ENCODE assay signal across 11 cellular contexts in the genomic region with DNA sequence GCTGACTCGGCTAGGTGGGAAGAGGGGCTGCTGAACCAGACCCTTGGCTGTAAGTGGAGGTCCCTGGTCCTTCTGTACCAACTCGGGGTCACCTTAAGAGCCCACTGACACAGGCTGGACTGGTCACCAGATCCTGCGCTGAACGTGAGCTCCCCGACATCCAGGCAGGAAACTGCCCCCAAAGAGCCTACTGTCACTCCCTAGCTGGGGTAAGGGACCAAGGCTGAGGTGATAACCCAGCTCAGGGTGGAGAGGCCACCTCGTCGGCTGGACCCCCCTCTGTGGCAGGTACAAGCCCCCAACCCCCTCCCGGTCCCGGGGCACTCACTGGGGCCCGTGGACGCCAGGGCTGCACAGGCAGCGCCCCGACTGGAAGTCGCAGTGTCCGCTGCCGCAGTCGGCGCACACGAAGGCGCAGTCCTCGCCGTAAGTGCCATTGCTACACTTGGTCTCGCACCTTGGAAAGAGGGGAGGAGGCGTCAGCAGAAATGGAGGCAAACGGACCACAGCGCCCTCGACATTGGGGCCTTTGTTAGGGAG. TPM values are rescaled to one million over a fixed set of nuclear protein-coding genes. Genes with fewer than 3 reads are reported as not detected.
DNase-seq lines count a peak whose midpoint lies in the region; ATAC-seq and TF ChIP-seq lines count a peak whose summit lies in the region.
"Had no signal": no experiment of that assay in that cellular context is flagged by ENCODE, and none has a peak within 500 bp of the region (broad histone marks: within the 10 kb centered on the region; RNA-seq: fewer than 3 reads in every experiment).

No MANE protein-coding gene starts in this region.

- H4K20me1 ChIP-seq in HCT116 (ENCODE audit: insufficient read depth), result no peaks in the 10 kb centered on the region

- no peaks in the 10 kb centered on the region for H3K79me2 ChIP-seq in HCT116 (ENCODE audit: insufficient read depth, low read length)

- peaks cover 16 to 35% of the 10 kb centered on the region in 2 experiments for H3K4me1 ChIP-seq in HCT116 (ENCODE audit: control insufficient read depth in 1 of 2, insufficient read depth in 2 of 2, low read length in 2 of 2)
- peaks cover 0 to 4% of the 10 kb centered on the region in 2 donors for H3K4me1 ChIP-seq in gastrocnemius medialis
- no peaks in the 10 kb centered on the region for H3K4me1 ChIP-seq in HAP-1

- H3K4me3 Mint-ChIP-seq in brain, result peak overlapping the region; percentile 47 to 80 (median 56)
- peak overlapping the region; percentile 65 to 97 (median 86) for H3K4me3 Mint-ChIP-seq in naive thymus-derived CD8-positive, alpha-beta T cell

- peaks cover 28% of the 10 kb centered on the region for H3K27me3 Mint-ChIP-seq in brain
- peaks cover 21 to 63% (median 32%) of the 10 kb centered on the region in 5 donors for H3K27me3 Mint-ChIP-seq in naive thymus-derived CD8-positive, alpha-beta T cell

- peaks cover 29% of the 10 kb centered on the region for H3K4me1 Mint-ChIP-seq in brain
- H3K4me1 Mint-ChIP-seq in naive thymus-derived CD8-positive, alpha-beta T cell, result peaks cover 12 to 34% (median 30%) of the 10 kb centered on the region in 4 donors

- POLR2A ChIA-PET in HCT116 (lab: Charles Lee), result interaction anchor here (1.1 kb wide), 1 partner anchor 12 kb away, joined by 3 read pairs; no protein-coding TSS in a partner anchor
- POLR2A ChIA-PET in naive thymus-derived CD8-positive, alpha-beta T cell (lab: Charles Lee), result interaction anchor here (1.0 to 4.1 kb wide), 5 partner anchors 8 to 34 kb away, joined by 3 to 35 read pairs (median 9); no protein-coding TSS in a partner anchor

- H3K27ac ChIP-seq in C4-2B (peak overlapping the region; percentile 83), HCT116 (ENCODE audit: low read depth, low read length) (no peak overlapping the region; the same call in 1 of the 2 replicates), gastrocnemius medialis (no peak overlapping the region)

- H3K27me3 ChIP-seq in HCT116 (ENCODE audit: insufficient read depth, low read length), result no peaks in the 10 kb centered on the region
- peaks cover 1 to 7% (median 5%) of the 10 kb centered on the region in 3 donors for H3K27me3 ChIP-seq in gastrocnemius medialis
- no peaks in the 10 kb centered on the region for H3K27me3 ChIP-seq in HAP-1 (ENCODE audit: low read depth)

- no peaks in the 10 kb centered on the region for H3K36me3 ChIP-seq in HCT116 (ENCODE audit: control insufficient read depth in 1 of 2, insufficient read depth in 2 of 2, low read length in 2 of 2)
- H3K36me3 ChIP-seq in gastrocnemius medialis, result no peaks in the 10 kb centered on the region
- H3K36me3 ChIP-seq in HAP-1 (replicated peaks), result peaks cover 34% of the 10 kb centered on the region

- no peak for TF ChIP-seq RAD21 in HCT116 (IDR thresholded peaks at IDR 0.05; ENCODE audit: low read depth)

- CTCF ChIA-PET in HCT116 (lab: Charles Lee), result interaction anchor here (1.6 kb wide), 1 partner anchor 12 kb away, joined by 19 read pairs; no protein-coding TSS in a partner anchor

- H3K9me3 ChIP-seq in HCT116 (ENCODE audit: control insufficient read depth in 1 of 2, insufficient read depth in 1 of 2, low read depth in 1 of 2, low read length in 2 of 2) (no peaks in the 10 kb centered on the region), gastrocnemius medialis (no peaks in the 10 kb centered on the region), HAP-1 (no peaks in the 10 kb centered on the region)

- no peak for ATAC-seq in HCT116
- ATAC-seq in naive thymus-derived CD8-positive, alpha-beta T cell, result peak in 1 of 2 donors; percentile 3
- ATAC-seq in gastrocnemius medialis, result no peak
- no peak for ATAC-seq in HG02870 (IDR thresholded peaks at IDR 0.05; ENCODE audit: unreplicated experiment)

- H3K4me2 ChIP-seq in HCT116 (ENCODE audit: low read length), result peak overlapping the region; percentile 90

- 0 out of 2 replicates have a peak overlapping the region, but pooled peaks have one; percentile 40 for H3K9ac ChIP-seq in HCT116 (ENCODE audit: low read length)

- H2AFZ ChIP-seq in HCT116 (ENCODE audit: low read depth, low read length, poor library complexity, severe bottlenecking), result no peak overlapping the region

- TF ChIP-seq CTCF in C4-2B (conservative IDR thresholded peaks at IDR 0.05) (no peak), HCT116 (IDR thresholded peaks at IDR 0.05 in 2 of 3, conservative IDR thresholded peaks at IDR 0.05 in 1 of 3; ENCODE audit: borderline replicate concordance in 1 of 3, insufficient read depth in 1 of 3, low read depth in 2 of 3, low read length in 2 of 3) (no peak), brain (conservative IDR thresholded peaks at IDR 0.05) (no peak), gastrocnemius medialis (IDR thresholded peaks at IDR 0.05 in 4 of 5, conservative IDR thresholded peaks at IDR 0.05 in 1 of 5) (no peak)

- in situ Hi-C loops in gastrocnemius medialis (cut with MboI; ENCODE audit: low sequenced_read_pairs in 4 of 4) (loop anchor here in 1 of 4 donors (25.0 kb wide), 1 partner anchor 257 kb away; no protein-coding TSS in a partner anchor), HAP-1 (cut with MboI; ENCODE audit: low sequenced_read_pairs) (no loop called here)

- RAD21 ChIA-PET in HCT116 (lab: Charles Lee; ENCODE audit: low non-redundant PET in 1 of 2, low total read pairs in 2 of 2, uncharacterized antibody in 2 of 2, unreplicated experiment in 2 of 2), result no interaction called here

- DNase-seq in HCT116 (ENCODE audit: low read depth, low spot score) (no peak), gastrocnemius medialis (no peak), HAP-1 (ENCODE audit: low spot score in 2 of 2) (no peak), DMS114 treated with DMSO at 0.1 percent for 48 hours (lab: John Stamatoyannopoulos, UW; ENCODE audit: unreplicated experiment) (no peak)
- peak in 2 of 10 donors; percentile 23 to 29 for DNase-seq in naive thymus-derived CD8-positive, alpha-beta T cell
- DNase-seq: NCI-H1417 treated with DMSO at 0.1 percent for 48 hours, SIG-M5 had no signal

- no TSS peak for BruUV-seq in HCT116 (replicated peaks; lab: Mats Ljungman, UMichigan)

- peak overlapping the region in 1 of 5 experiments; percentile 36 for H3K27ac Mint-ChIP-seq in brain
- no peak overlapping the region for H3K27ac Mint-ChIP-seq in naive thymus-derived CD8-positive, alpha-beta T cell
- H3K27ac Mint-ChIP-seq: type B pancreatic cell had no signal

- peaks cover 18% of the 10 kb centered on the region for H3K36me3 Mint-ChIP-seq in brain
- peaks cover 0 to 2% (median 0%) of the 10 kb centered on the region in 3 donors for H3K36me3 Mint-ChIP-seq in naive thymus-derived CD8-positive, alpha-beta T cell

- no peaks in the 10 kb centered on the region for H3K9me2 ChIP-seq in HCT116 (ENCODE audit: insufficient read depth)

- TF ChIP-seq POLR2A in HCT116 (IDR thresholded peaks at IDR 0.05; ENCODE audit: borderline replicate concordance, extremely low read depth, insufficient read depth, insufficient read length) (no peak), gastrocnemius medialis (IDR thresholded peaks at IDR 0.05) (no peak)

- H3K9me3 Mint-ChIP-seq in brain, result peaks cover 0 to 1% (median 0%) of the 10 kb centered on the region in 5 experiments
- no peaks in the 10 kb centered on the region for H3K9me3 Mint-ChIP-seq in naive thymus-derived CD8-positive, alpha-beta T cell
- H3K9me3 Mint-ChIP-seq: type B pancreatic cell had no signal

- intact Hi-C loops in HCT116 (cut with micrococcal nuclease), result no loop called here
- intact Hi-C loops in gastrocnemius medialis (cut with DNase I; ENCODE audit: low total_unique reads), result no loop called here

- H3K4me3 ChIP-seq in HCT116 (replicated peaks in 1 of 2; ENCODE audit: low read depth in 1 of 2, low read length in 2 of 2) (peak overlapping the region; percentile 33 to 52; a peak in 2 of 4 replicates), gastrocnemius medialis (peak overlapping the region in 1 of 4 donors; percentile 50), HAP-1 (no peak overlapping the region)

TF ChIP-seq in HCT116, 20 proteins besides CTCF, POLR2A, EP300 and RAD21:
- no peak for TF ChIP-seq SRF (IDR thresholded peaks at IDR 0.05; ENCODE audit: low read depth)
- TF ChIP-seq JUND (IDR thresholded peaks at IDR 0.05), result no peak
- no peak for TF ChIP-seq POLR2AphosphoS5 (IDR thresholded peaks at IDR 0.05; ENCODE audit: low read depth, low read length)
- no peak for TF ChIP-seq FOSL1 (IDR thresholded peaks at IDR 0.05; ENCODE audit: low read depth)
- TF ChIP-seq, protein P1, sequence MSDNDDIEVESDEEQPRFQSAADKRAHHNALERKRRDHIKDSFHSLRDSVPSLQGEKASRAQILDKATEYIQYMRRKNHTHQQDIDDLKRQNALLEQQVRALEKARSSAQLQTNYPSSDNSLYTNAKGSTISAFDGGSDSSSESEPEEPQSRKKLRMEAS (IDR thresholded peaks at IDR 0.05), result no peak

RNA-seq across cellular contexts. Expression of a gene that starts 7.5 kb away (rescaled TPM):
- total RNA-seq in HCT116 (2021; ENCODE audit: unreplicated experiment) (2.5 TPM), gastrocnemius medialis (1 to 10 TPM; 1.8 to 4.0 (median 2.3) TPM)
- 1.5 and 1.6 TPM in 2 replicates for polyA plus RNA-seq in HCT116 (2012)
- polyA plus RNA-seq in brain (ENCODE audit: insufficient read depth, low read depth, low replicate concordance), result 1.9 TPM
- total RNA-seq in naive thymus-derived CD8-positive, alpha-beta T cell, result 1 to 10 TPM; 2.9 to 3.1 TPM
- under 1 TPM; 0.07 to 0.51 (median 0.10) TPM for polyA plus RNA-seq in naive thymus-derived CD8-positive, alpha-beta T cell

RNA-seq across cellular contexts. Expression of a gene that starts 36.2 kb away (rescaled TPM):
- 15.4 TPM for total RNA-seq in HCT116 (2021; ENCODE audit: unreplicated experiment)
- polyA plus RNA-seq in HCT116 (2012), result 9.9 and 11.2 TPM in 2 replicates
- polyA plus RNA-seq in brain (ENCODE audit: insufficient read depth, low read depth, low replicate concordance), result 19.6 TPM
- 10 to 100 TPM; 12.9 to 14.5 TPM for total RNA-seq in naive thymus-derived CD8-positive, alpha-beta T cell
- polyA plus RNA-seq in naive thymus-derived CD8-positive, alpha-beta T cell, result 10 to 100 TPM in 1 of 3 donors, 1 to 10 TPM in 2; 6.7 to 10.7 (median 8.2) TPM
- 1 to 10 TPM; 3.0 to 6.9 (median 4.9) TPM for total RNA-seq in gastrocnemius medialis
